ENCODE assay signal across 23 cellular contexts in the genomic region with DNA sequence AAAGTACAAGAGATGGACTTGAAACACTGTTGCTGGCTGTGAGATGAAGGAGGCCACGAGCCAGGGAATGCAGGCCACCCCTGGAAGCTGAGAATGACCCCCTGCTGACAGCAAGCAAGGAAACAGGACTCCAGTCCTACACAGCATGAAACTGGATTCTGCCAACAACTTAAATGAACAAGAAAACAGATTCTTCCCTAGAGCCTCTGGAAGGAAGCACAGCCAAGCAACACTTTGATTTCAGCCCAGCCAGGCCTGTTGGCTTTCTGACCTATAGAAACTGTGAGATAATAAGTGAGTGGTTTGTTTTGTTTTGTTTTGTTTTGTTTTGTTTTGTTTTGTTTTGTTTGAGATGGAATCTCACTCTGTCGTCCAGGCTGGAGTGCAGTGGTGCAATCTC.
"Had no signal": no experiment of that assay in that cellular context is flagged by ENCODE, and none has a peak within 500 bp of the region (broad histone marks: within the 10 kb centered on the region; RNA-seq: fewer than 3 reads in every experiment).

No MANE protein-coding gene starts in this region.

- H3K4me3 ChIP-seq: gastroesophageal sphincter, heart left ventricle, hepatocyte, lung, ovary, psoas muscle, sigmoid colon, stomach, thyroid gland, vagina had no signal

- DNase-seq: cortex of kidney; effector memory CD8-positive, alpha-beta T cell; erythroblast; foreskin keratinocyte; heart left ventricle; kidney; natural killer cell; occipital lobe; ovary; posterior cingulate gyrus; psoas muscle; right cardiac atrium; sigmoid colon; stimulated activated CD4-positive, alpha-beta T cell treated with anti-CD3 and anti-CD28 coated beads, Interleukin-15, amount 100 ng/mL, for 24 hours; stimulated activated CD4-positive, alpha-beta T cell treated with anti-CD3 and anti-CD28 coated beads, Interleukin-4, amount 100 ng/mL, for 1 hour; stimulated activated CD8-positive, alpha-beta memory T cell treated with anti-CD3 and anti-CD28 coated beads, Interleukin-4, amount 100 ng/mL, for 48 hours; stimulated activated naive CD4-positive, alpha-beta T cell; stomach; thyroid gland had no signal
